ENCODE assay signal across 18 cellular contexts in genomic region chr1:150476754-150477153, GRCh38. TPM values are rescaled to one million over a fixed set of nuclear protein-coding genes. Genes with fewer than 3 reads are reported as not detected.
A peak's percentile ranks its signal among the peaks of the same experiment; 100 is the strongest.
DNase-seq lines count a peak whose midpoint lies in the region; ATAC-seq and TF ChIP-seq lines count a peak whose summit lies in the region.
"Had no signal": no experiment of that assay in that cellular context is flagged by ENCODE, and none has a peak within 500 bp of the region (broad histone marks: within the 10 kb centered on the region; RNA-seq: fewer than 3 reads in every experiment).

No MANE protein-coding gene starts in this region.

- H3K36me3 Mint-ChIP-seq in activated T-cell treated with anti-CD3 and anti-CD28 coated beads, Interleukin-2, amount 50 U/mL, for 24 hours (ENCODE audit: low read depth), result peaks cover 23% of the 10 kb centered on the region

- intact Hi-C loops in psoas muscle (cut with DNase I), result loop anchor here in 1 of 2 donors (5.0 to 10.0 kb wide), 2 partner anchors 41 to 148 kb away; partner anchors contain the start of genes ENSA and FALEC

- H3K4me3 Mint-ChIP-seq in activated T-cell treated with anti-CD3 and anti-CD28 coated beads, Interleukin-2, amount 50 U/mL, for 24 hours, result no peak overlapping the region
- H3K4me3 Mint-ChIP-seq: central memory CD8-positive, alpha-beta T cell; naive B cell had no signal

- WGBS in psoas muscle, 3 donors, result 59 to 72% (median 64%) methylated on average over 3 of the region's 3 CpGs

- H3K4me1 ChIP-seq in RWPE2 (ENCODE audit: insufficient read depth, poor library complexity, severe bottlenecking) (peaks cover 27% of the 10 kb centered on the region), psoas muscle (peaks cover 54% of the 10 kb centered on the region)
- H3K4me1 ChIP-seq: vagina had no signal

- H3K27me3 ChIP-seq in RWPE2 (ENCODE audit: insufficient read depth, poor library complexity, severe bottlenecking) (no peaks in the 10 kb centered on the region), psoas muscle (ENCODE audit: insufficient read depth in 3 of 3, low read length in 2 of 3) (no peaks in the 10 kb centered on the region)
- H3K27me3 ChIP-seq: vagina had no signal

- H3K27ac ChIP-seq in RWPE2 (ENCODE audit: poor library complexity, severe bottlenecking) (peak overlapping the region; percentile 83), psoas muscle (peak overlapping the region; percentile 81)
- H3K27ac ChIP-seq: vagina had no signal

- DNase-seq in activated T-cell treated with anti-CD3 and anti-CD28 coated beads, Interleukin-2, amount 50 U/mL, for 24 hours, result no peak
- no peak for DNase-seq in activated T-cell treated with anti-CD3 and anti-CD28 coated beads, Interleukin-2, amount 50 U/mL, for 48 hours
- DNase-seq in RWPE2 (ENCODE audit: low spot score) (no peak), fibroblast of mammary gland (ENCODE audit: low read depth) (peak; percentile 47), psoas muscle (no peak), T-helper 2 cell (no peak)
- no peak for DNase-seq in activated CD4-positive, alpha-beta T cell treated with anti-CD3 and anti-CD28 coated beads for 1 hour
- DNase-seq: activated CD4-positive, alpha-beta T cell treated with anti-CD3 and anti-CD28 coated beads, Interleukin-2, amount 50 U/mL, for 1 hour; effector memory CD4-positive, alpha-beta T cell; Karpas-422; naive B cell; NCI-H1436 treated with DMSO at 0.1 percent for 48 hours had no signal

- H3K36me3 ChIP-seq in RWPE2 (ENCODE audit: low read depth) (peaks cover 10% of the 10 kb centered on the region), psoas muscle (ENCODE audit: insufficient read depth in 1 of 2, low read depth in 1 of 2) (peaks cover 0 to 9% of the 10 kb centered on the region in 2 donors)

- no peaks in the 10 kb centered on the region for H3K27me3 Mint-ChIP-seq in activated T-cell treated with anti-CD3 and anti-CD28 coated beads, Interleukin-2, amount 50 U/mL, for 24 hours
- H3K27me3 Mint-ChIP-seq: central memory CD8-positive, alpha-beta T cell; naive B cell had no signal

- no peak for TF ChIP-seq CTCF in RWPE2 (IDR thresholded peaks at IDR 0.05; ENCODE audit: poor library complexity, severe bottlenecking)
- TF ChIP-seq CTCF in fibroblast of mammary gland (conservative IDR thresholded peaks at IDR 0.05; ENCODE audit: control insufficient read depth, insufficient read depth, low read depth, low read length), result no peak
- no peak for TF ChIP-seq CTCF in psoas muscle (IDR thresholded peaks at IDR 0.05)

- ATAC-seq in RWPE2 (ENCODE audit: low read depth) (no peak), psoas muscle (no peak), GM18858 (IDR thresholded peaks at IDR 0.05; ENCODE audit: unreplicated experiment) (no peak)

- no peak overlapping the region for H3K4me3 ChIP-seq in RWPE2 (ENCODE audit: severe bottlenecking)
- no peak overlapping the region for H3K4me3 ChIP-seq in fibroblast of mammary gland (ENCODE audit: control insufficient read depth, low read depth, low read length)
- no peak overlapping the region for H3K4me3 ChIP-seq in psoas muscle
- H3K4me3 ChIP-seq: vagina had no signal

- H3K27ac Mint-ChIP-seq in activated T-cell treated with anti-CD3 and anti-CD28 coated beads, Interleukin-2, amount 50 U/mL, for 24 hours, result peak overlapping the region; percentile 16

- H3K9me3 Mint-ChIP-seq in activated T-cell treated with anti-CD3 and anti-CD28 coated beads, Interleukin-2, amount 50 U/mL, for 24 hours, result no peaks in the 10 kb centered on the region
- H3K9me3 Mint-ChIP-seq: central memory CD8-positive, alpha-beta T cell; naive B cell had no signal

- H3K9me3 ChIP-seq in RWPE2 (ENCODE audit: severe bottlenecking) (no peaks in the 10 kb centered on the region), psoas muscle (no peaks in the 10 kb centered on the region)
- H3K9me3 ChIP-seq: vagina had no signal

- H3K4me1 Mint-ChIP-seq in activated T-cell treated with anti-CD3 and anti-CD28 coated beads, Interleukin-2, amount 50 U/mL, for 24 hours (ENCODE audit: low read depth), result peaks cover 16% of the 10 kb centered on the region
- H3K4me1 Mint-ChIP-seq: central memory CD8-positive, alpha-beta T cell had no signal

RNA-seq across cellular contexts. Expression of gene TARS2, which starts 10.5 kb away (rescaled TPM):
- 10 to 100 TPM; 20.8 to 44.5 (median 32.9) TPM for total RNA-seq in psoas muscle
- 10 to 100 TPM in 2 of 3 donors, 1 to 10 TPM in 1; 9.6 to 24.0 (median 13.5) TPM for polyA plus RNA-seq in psoas muscle

RNA-seq across cellular contexts. Expression of gene ECM1, which starts 31.2 kb away (rescaled TPM):
- total RNA-seq in psoas muscle, result 1 to 10 TPM; 2.9 to 4.6 (median 4.1) TPM
- 1 to 10 TPM; 1.8 to 8.5 (median 2.7) TPM for polyA plus RNA-seq in psoas muscle

RNA-seq across cellular contexts. Expression of gene FALEC, which starts 38.8 kb away (rescaled TPM):
- total RNA-seq in psoas muscle, result not detected
- polyA plus RNA-seq in psoas muscle, result 1 to 10 TPM in 1 of 3 donors, under 1 TPM in 2; 0.38 to 1.2 (median 0.39) TPM
- total RNA-seq: Daoy, liver, renal cortical epithelial cell, vagina had no signal
- polyA plus RNA-seq: liver had no signal
